Comparison of ENCODE assay signal across 30 cellular contexts in the genomic region with DNA sequence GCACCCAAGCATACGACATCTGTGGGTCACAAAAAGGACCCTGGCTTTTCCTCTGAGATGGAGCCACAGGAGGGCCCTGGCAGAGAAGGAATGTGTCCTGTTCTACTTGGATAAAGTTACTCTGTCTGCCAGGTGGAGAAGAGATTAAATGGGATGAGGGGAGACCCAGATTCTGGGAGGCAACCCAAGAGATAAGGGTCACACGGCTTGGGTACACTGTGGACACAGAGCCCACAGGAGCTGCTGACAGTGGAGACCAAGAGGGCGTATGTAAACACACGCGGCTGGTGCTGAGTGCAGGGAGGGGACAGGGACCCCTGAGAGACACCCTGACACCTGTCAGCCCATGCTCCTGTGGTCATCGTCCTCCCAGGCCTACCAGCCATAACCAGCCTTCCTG. TPM values are rescaled to one million over a fixed set of nuclear protein-coding genes. Genes with fewer than 3 reads are reported as not detected.
"Had no signal": no experiment of that assay in that cellular context is flagged by ENCODE, and none has a peak within 500 bp of the region (broad histone marks: within the 10 kb centered on the region; RNA-seq: fewer than 3 reads in every experiment).

No MANE protein-coding gene starts in this region.

- H3K27ac Mint-ChIP-seq: memory B cell; nephron; stimulated activated memory B cell treated with anti-CD40 and anti-IgM and Interleukin-4, amounts not matched to agents 10 μg/mL and 1 μg/mL and 100 μg/mL, for 72 hours had no signal

- H3K4me1 ChIP-seq: left lung, parathyroid adenoma, psoas muscle, right lobe of liver, thyroid gland, upper lobe of right lung had no signal

- H3K4me1 Mint-ChIP-seq: memory B cell had no signal

- DNase-seq: hippocampal formation; kidney glomerular epithelial cell; left colon; left lung; naive thymus-derived CD8-positive, alpha-beta T cell; nucleus accumbens; psoas muscle; right lobe of liver; stimulated activated CD4-positive, alpha-beta T cell treated with anti-CD3 and anti-CD28 coated beads, Interleukin-1b, Interleukin-23, amount 100 ng/mL, for 48 hours; stimulated activated CD4-positive, alpha-beta T cell treated with anti-CD3 and anti-CD28 coated beads, Interleukin-2, amount 100 ng/mL, for 48 hours; stimulated activated CD4-positive, alpha-beta T cell treated with anti-CD3 and anti-CD28 coated beads, Interleukin-4, amount 100 ng/mL, for 4 hours; stimulated activated CD8-positive, alpha-beta memory T cell treated with anti-CD3 and anti-CD28 coated beads, Interleukin-4, amount 100 ng/mL, for 48 hours; stimulated activated naive CD8-positive, alpha-beta T cell treated with anti-CD3 and anti-CD28 coated beads, Interleukin-15, Interleukin-2, amounts not matched to agents 100 U/mL and 50 U/mL, for 24 hours; stomach; testis; thyroid gland; trophoblast cell; upper lobe of right lung had no signal

- H3K27me3 Mint-ChIP-seq: naive thymus-derived CD8-positive, alpha-beta T cell had no signal

- ATAC-seq: left colon; left lung; naive thymus-derived CD8-positive, alpha-beta T cell; psoas muscle; right lobe of liver; stimulated activated memory B cell treated with anti-CD40 and anti-IgM and Interleukin-4, amounts not matched to agents 10 μg/mL and 1 μg/mL and 100 μg/mL, for 72 hours; stimulated activated naive CD8-positive, alpha-beta T cell treated with anti-CD3 and anti-CD28 coated beads, Interleukin-15, Interleukin-2, amounts not matched to agents 100 U/mL and 50 U/mL, for 24 hours; upper lobe of right lung had no signal

- H3K27me3 ChIP-seq: left lung, right lobe of liver, stomach, testis, thyroid gland, upper lobe of right lung had no signal

- H3K36me3 Mint-ChIP-seq: stimulated activated memory B cell treated with anti-CD40 and anti-IgM and Interleukin-4, amounts not matched to agents 10 μg/mL and 1 μg/mL and 100 μg/mL, for 72 hours had no signal

- H3K9me3 ChIP-seq: left lung, psoas muscle, right lobe of liver, stomach, testis, thyroid gland, upper lobe of right lung had no signal

- H3K4me3 Mint-ChIP-seq: memory B cell; naive thymus-derived CD8-positive, alpha-beta T cell; neural crest cell; stimulated activated memory B cell treated with anti-CD40 and anti-IgM and Interleukin-4, amounts not matched to agents 10 μg/mL and 1 μg/mL and 100 μg/mL, for 72 hours had no signal

- H3K4me3 ChIP-seq: left lung, lung, psoas muscle, right lobe of liver, smooth muscle cell, stomach, testis, thyroid gland, upper lobe of right lung had no signal

- H3K36me3 ChIP-seq: right lobe of liver had no signal

- H3K27ac ChIP-seq: left lung, parathyroid adenoma, psoas muscle, right lobe of liver, stomach, testis, thyroid gland, upper lobe of right lung had no signal

- H3K9me3 Mint-ChIP-seq: memory B cell; naive thymus-derived CD8-positive, alpha-beta T cell; nephron; neural crest cell; stimulated activated memory B cell treated with anti-CD40 and anti-IgM and Interleukin-4, amounts not matched to agents 10 μg/mL and 1 μg/mL and 100 μg/mL, for 72 hours had no signal

RNA-seq across cellular contexts. Expression of a gene that starts 50.4 kb away (rescaled TPM):
- total RNA-seq: left colon; left lung; lower leg skin; lung; mucosa of gallbladder; naive thymus-derived CD8-positive, alpha-beta T cell; osteocyte; posterior vena cava; psoas muscle; right lobe of liver; skeletal muscle tissue; smooth muscle cell; stomach; thyroid gland; upper lobe of right lung had no signal
